ENCODE assay signal across 10 cellular contexts in the genomic region with DNA sequence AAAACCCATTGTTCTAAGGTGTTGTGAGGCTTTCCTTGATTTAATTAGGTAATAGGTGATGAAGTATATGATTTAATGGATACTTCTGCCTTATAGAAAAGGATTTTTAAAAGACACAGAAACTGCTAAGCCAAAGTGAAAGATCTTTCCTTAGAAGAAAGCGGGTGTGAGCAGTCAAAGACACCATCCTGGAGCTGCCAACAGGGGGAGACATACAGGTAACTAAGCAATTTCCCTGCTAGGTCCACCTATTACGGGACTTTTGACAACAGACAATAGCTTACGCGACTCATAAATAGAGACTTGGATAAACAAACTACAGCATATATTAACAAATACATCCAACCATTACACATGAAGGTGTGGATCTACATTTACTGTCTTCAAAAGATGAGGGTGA.
DNase-seq lines count a peak whose midpoint lies in the region; ATAC-seq, FAIRE-seq and TF ChIP-seq lines count a peak whose summit lies in the region.
"Had no signal": no experiment of that assay in that cellular context is flagged by ENCODE, and none has a peak within 500 bp of the region (broad histone marks: within the 10 kb centered on the region; RNA-seq: fewer than 3 reads in every experiment).

No MANE protein-coding gene starts in this region.

- DNase-seq in DMS114 treated with DMSO at 0.1 percent for 48 hours (lab: John Stamatoyannopoulos, UW; ENCODE audit: unreplicated experiment): peak; percentile 13
- DNase-seq in HEK293T (ENCODE audit: extremely low spot score): peak; percentile 6
- peak; percentile 4 for DNase-seq in HepG2 (ENCODE audit: low spot score)
- no peak for DNase-seq in middle frontal gyrus (ENCODE audit: extremely low spot score, low spot score)
- no peak for DNase-seq in AG08395 (ENCODE audit: low spot score)
- no peak for DNase-seq in activated naive CD4-positive, alpha-beta T cell (lab: John Stamatoyannopoulos, UW)
- DNase-seq: NCI-H1092 treated with DMSO at 0.1 percent for 48 hours had no signal

- intact Hi-C loops in HepG2 (cut with micrococcal nuclease; ENCODE audit: unreplicated experiment): loop anchor here (2.0 to 10.0 kb wide), 4 partner anchors 198 to 1950 kb away; no protein-coding TSS in a partner anchor

- H4K20me1 ChIP-seq in SU-DHL-6 (ENCODE audit: low read depth, low read length) (no peaks in the 10 kb centered on the region), HepG2 (ENCODE audit: insufficient read depth, low read length) (no peaks in the 10 kb centered on the region)

- BruUV-seq in HepG2 (replicated peaks; lab: Mats Ljungman, UMichigan): no TSS peak

- 0 out of 3 replicates have a peak, but pooled peaks have one; percentile 40 for ATAC-seq in HepG2
- ATAC-seq in HG02571 (IDR thresholded peaks at IDR 0.05; ENCODE audit: unreplicated experiment): no peak
- ATAC-seq: esophagus mucosa had no signal

- H3K79me2 ChIP-seq in SU-DHL-6 (ENCODE audit: insufficient read depth, low read length): no peaks in the 10 kb centered on the region
- H3K79me2 ChIP-seq in HepG2 (ENCODE audit: insufficient read depth, low read length): no peaks in the 10 kb centered on the region

- no peak for TF ChIP-seq RAD21 in HepG2 (CRISPR knock-in tag; IDR thresholded peaks at IDR 0.05)

- CTCF ChIA-PET in HEK293T (lab: Yijun Ruan, JAX) (no interaction called here), HepG2 (lab: Yijun Ruan, JAX; ENCODE audit: low intra/inter-chr PET ratio, low total read pairs) (no interaction called here)

- H3K4me2 ChIP-seq in SU-DHL-6 (ENCODE audit: low read depth, low read length, poor library complexity, severe bottlenecking): no peak overlapping the region
- H3K4me2 ChIP-seq in HepG2 (ENCODE audit: low read depth, low read length): no peak overlapping the region

- no peaks in the 10 kb centered on the region for H3K27me3 ChIP-seq in SU-DHL-6 (ENCODE audit: low read length)
- H3K27me3 ChIP-seq in HepG2 (ENCODE audit: control insufficient read depth in 1 of 2, insufficient read depth in 2 of 2, low read length in 2 of 2): no peaks in the 10 kb centered on the region; a peak in 1 of 5 replicates

- TF ChIP-seq EP300 in HepG2 (IDR thresholded peaks at IDR 0.05; ENCODE audit: low read depth in 2 of 2, low read length in 2 of 2) (no peak), HepG2 (CRISPR knock-in tag; IDR thresholded peaks at IDR 0.05; ENCODE audit: borderline replicate concordance) (no peak)

- no peak overlapping the region for H3K9ac ChIP-seq in SU-DHL-6 (ENCODE audit: low read length)
- no peak overlapping the region for H3K9ac ChIP-seq in HepG2 (ENCODE audit: insufficient read depth, low read depth, low read length)

- in situ Hi-C loops in HepG2 (cut with HindIII; ENCODE audit: extremely low pct_ligation_motif_present, low pct_unique_long_range_greater_than_20kb): no loop called here

- H3K27ac ChIP-seq in SU-DHL-6 (ENCODE audit: low read depth, low read length) (no peak overlapping the region), HepG2 (ENCODE audit: extremely low read length, insufficient read depth, low read length) (no peak overlapping the region)

- peak; percentile 56 for FAIRE-seq in HepG2 (lab: Jason Lieb, UNC)

- H3K4me3 ChIP-seq in SU-DHL-6 (ENCODE audit: insufficient read depth, low read length, poor library complexity, severe bottlenecking) (no peak overlapping the region), HepG2 (replicated peaks in 1 of 3; ENCODE audit: insufficient read depth in 1 of 3, low read depth in 2 of 3, low read length in 3 of 3) (no peak overlapping the region)

- POLR2A ChIA-PET in HEK293T (lab: Yijun Ruan, JAX) (no interaction called here), HepG2 (lab: Yijun Ruan, JAX) (no interaction called here)

- no peak for TF ChIP-seq POLR2A in HepG2 (IDR thresholded peaks at IDR 0.05; ENCODE audit: insufficient read depth in 1 of 2, low read depth in 2 of 2, low read length in 2 of 2)

- H3K9me2 ChIP-seq in SU-DHL-6 (replicated peaks; ENCODE audit: insufficient read depth, low read length): no peaks in the 10 kb centered on the region

- TF ChIP-seq CTCF in SU-DHL-6 (IDR thresholded peaks at IDR 0.05; ENCODE audit: insufficient read depth, low read length, poor library complexity, severe bottlenecking) (peak; percentile 67), HepG2 (CRISPR knock-in tag; IDR thresholded peaks at IDR 0.05) (peak; percentile 45)

- no peaks in the 10 kb centered on the region for H3K4me1 ChIP-seq in HepG2 (ENCODE audit: insufficient read depth, low read length)

- H2AFZ ChIP-seq in SU-DHL-6 (ENCODE audit: low read depth, low read length, severe bottlenecking) (no peak overlapping the region), HepG2 (ENCODE audit: low read length) (no peak overlapping the region)

- H3K36me3 ChIP-seq in SU-DHL-6 (ENCODE audit: low read length) (no peaks in the 10 kb centered on the region), HepG2 (replicated peaks in 1 of 2; ENCODE audit: control insufficient read depth in 1 of 2, insufficient read depth in 2 of 2, low read length in 2 of 2) (no peaks in the 10 kb centered on the region)

- 20% methylated on average over 4 of the region's 4 CpGs for WGBS in HepG2 (ENCODE audit: low lambda C conversion rate)

- H3K9me3 ChIP-seq in SU-DHL-6 (ENCODE audit: insufficient read depth, low read length) (no peaks in the 10 kb centered on the region), HepG2 (ENCODE audit: low read length) (no peaks in the 10 kb centered on the region)

- H3F3A ChIP-seq in SU-DHL-6 (ENCODE audit: insufficient read depth): no peaks in the 10 kb centered on the region

TF ChIP-seq in HEK293T, 16 proteins besides CTCF, POLR2A, EP300 and RAD21:
- TF ChIP-seq HDGF (IDR thresholded peaks at IDR 0.05; ENCODE audit: borderline replicate concordance): no peak
- no peak for TF ChIP-seq ARNT (IDR thresholded peaks at IDR 0.05)
- TF ChIP-seq ELF4 (IDR thresholded peaks at IDR 0.05): no peak
- TF ChIP-seq SUZ12 (IDR thresholded peaks at IDR 0.05): no peak
- TF ChIP-seq NFRKB (IDR thresholded peaks at IDR 0.05): no peak
- no peak for TF ChIP-seq LEF1 (IDR thresholded peaks at IDR 0.05; ENCODE audit: borderline replicate concordance)
- TF ChIP-seq BHLHE40 (IDR thresholded peaks at IDR 0.05; ENCODE audit: borderline replicate concordance): no peak
- no peak for TF ChIP-seq CTBP1 (IDR thresholded peaks at IDR 0.05; ENCODE audit: borderline replicate concordance)
- TF ChIP-seq FOXK2 (IDR thresholded peaks at IDR 0.05): no peak
- TF ChIP-seq ZNF384 (IDR thresholded peaks at IDR 0.05): no peak
- TF ChIP-seq SP1 (IDR thresholded peaks at IDR 0.05): no peak
- no peak for TF ChIP-seq L3MBTL2 (conservative IDR thresholded peaks at IDR 0.05)
- TF ChIP-seq TARDBP (IDR thresholded peaks at IDR 0.05): no peak
- no peak for TF ChIP-seq FOXA1 (IDR thresholded peaks at IDR 0.05)
- TF ChIP-seq FOXM1 (IDR thresholded peaks at IDR 0.05; ENCODE audit: borderline replicate concordance): no peak
- TF ChIP-seq, protein P1, sequence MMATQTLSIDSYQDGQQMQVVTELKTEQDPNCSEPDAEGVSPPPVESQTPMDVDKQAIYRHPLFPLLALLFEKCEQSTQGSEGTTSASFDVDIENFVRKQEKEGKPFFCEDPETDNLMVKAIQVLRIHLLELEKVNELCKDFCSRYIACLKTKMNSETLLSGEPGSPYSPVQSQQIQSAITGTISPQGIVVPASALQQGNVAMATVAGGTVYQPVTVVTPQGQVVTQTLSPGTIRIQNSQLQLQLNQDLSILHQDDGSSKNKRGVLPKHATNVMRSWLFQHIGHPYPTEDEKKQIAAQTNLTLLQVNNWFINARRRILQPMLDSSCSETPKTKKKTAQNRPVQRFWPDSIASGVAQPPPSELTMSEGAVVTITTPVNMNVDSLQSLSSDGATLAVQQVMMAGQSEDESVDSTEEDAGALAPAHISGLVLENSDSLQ (IDR thresholded peaks at IDR 0.05): no peak
TF ChIP-seq in HEK293T: peak in this region for 0.

TF ChIP-seq in HepG2, 621 proteins besides CTCF, POLR2A, EP300 and RAD21:
- no peak for TF ChIP-seq SNAI1 (CRISPR knock-in tag; IDR thresholded peaks at IDR 0.05; ENCODE audit: borderline replicate concordance)
- TF ChIP-seq ZNF563 (CRISPR knock-in tag; IDR thresholded peaks at IDR 0.05): no peak
- no peak for TF ChIP-seq HHEX (CRISPR knock-in tag; IDR thresholded peaks at IDR 0.05)
- peak; percentile 16; the same call in 1 of the 2 replicates for TF ChIP-seq SMC3 (IDR thresholded peaks at IDR 0.05; ENCODE audit: low read length)

Comparison
In these comparisons a context has a peak if more than half of its experiments do, and no peak if none do; other contexts are left out.
1. DNase-seq: peak in DMS114 treated with DMSO at 0.1 percent for 48 hours (single experiment), HEK293T (single experiment) and HepG2 (single experiment); none in middle frontal gyrus (single experiment), AG08395 (single experiment) and activated naive CD4-positive, alpha-beta T cell (0 of 4).